ENCODE assay signal across 17 cellular contexts in genomic region chr20:31824125-31824485, GRCh38. TPM values are rescaled to one million over a fixed set of nuclear protein-coding genes. Genes with fewer than 3 reads are reported as not detected.
DNase-seq lines count a peak whose midpoint lies in the region; ATAC-seq, FAIRE-seq and TF ChIP-seq lines count a peak whose summit lies in the region.
"Had no signal": no experiment of that assay in that cellular context is flagged by ENCODE, and none has a peak within 500 bp of the region (broad histone marks: within the 10 kb centered on the region; RNA-seq: fewer than 3 reads in every experiment).

No MANE protein-coding gene starts in this region.

- H3K4me2 ChIP-seq in A549 (no peak overlapping the region), KMS-11 (no peak overlapping the region; the same call in 1 of the 2 replicates), astrocyte (ENCODE audit: low read length) (peak overlapping the region; percentile 72), mesenchymal stem cell (ENCODE audit: low read length, poor library complexity, severe bottlenecking) (no peak overlapping the region)

- H4K8ac ChIP-seq in mesenchymal stem cell (ENCODE audit: low read length) = no peak overlapping the region

- H3K23ac ChIP-seq in mesenchymal stem cell (ENCODE audit: low read length in 2 of 2) = no peak overlapping the region

- TF ChIP-seq RAD21 in A549 (conservative IDR thresholded peaks at IDR 0.05 in 1 of 2, IDR thresholded peaks at IDR 0.05 in 1 of 2) = no peak

- no peak overlapping the region for H2BK120ac ChIP-seq in mesenchymal stem cell (ENCODE audit: low read depth, low read length)

- H3K27me3 Mint-ChIP-seq in astrocyte (ENCODE audit: low read depth, unreplicated experiment) = peaks cover 28% of the 10 kb centered on the region

- H3K27me3 ChIP-seq in KMS-11 (ENCODE audit: insufficient read depth, low read depth) (peaks cover 5% of the 10 kb centered on the region; the same call in 1 of the 2 replicates), astrocyte (ENCODE audit: insufficient read depth, low read length) (peaks cover 2% of the 10 kb centered on the region), mesenchymal stem cell (ENCODE audit: control insufficient read depth in 1 of 2, insufficient read depth in 1 of 2, low read length in 2 of 2) (peaks cover 22 to 69% of the 10 kb centered on the region in 2 experiments)

- no peak overlapping the region for H3K18ac ChIP-seq in mesenchymal stem cell (ENCODE audit: low read depth in 1 of 2, low read length in 2 of 2)

- H3K27ac ChIP-seq in A549 (peak overlapping the region; percentile 22 to 68; a peak in 3 of 6 replicates), KMS-11 (no peak overlapping the region), astrocyte (ENCODE audit: low read depth, low read length) (no peak overlapping the region), mesenchymal stem cell (ENCODE audit: low read length, poor library complexity, severe bottlenecking) (no peak overlapping the region)

- WGBS in A549 (ENCODE audit: missing lambda C conversion rate) = 73% methylated on average over 4 of the region's 4 CpGs
- 89% methylated on average over 4 of the region's 4 CpGs for WGBS in mesenchymal stem cell

- no peak overlapping the region for H3K4ac ChIP-seq in mesenchymal stem cell (ENCODE audit: low read depth in 1 of 2, low read length in 2 of 2)

- H2BK12ac ChIP-seq in mesenchymal stem cell (ENCODE audit: low read length in 2 of 2) = no peak overlapping the region

- no peak for TF ChIP-seq EP300 in A549 (IDR thresholded peaks at IDR 0.05)

- no peaks in the 10 kb centered on the region for H3K36me3 ChIP-seq in KMS-11 (ENCODE audit: insufficient read depth)
- no peaks in the 10 kb centered on the region for H3K36me3 ChIP-seq in astrocyte (ENCODE audit: insufficient read depth, low read length)
- no peaks in the 10 kb centered on the region for H3K36me3 ChIP-seq in mesenchymal stem cell (ENCODE audit: control insufficient read depth in 1 of 2, insufficient read depth in 2 of 2, low read depth in 1 of 2, low read length in 2 of 2)

- H2BK15ac ChIP-seq in mesenchymal stem cell (ENCODE audit: low read depth, poor library complexity, severe bottlenecking) = no peak overlapping the region

- no peaks in the 10 kb centered on the region for H3K9me3 Mint-ChIP-seq in astrocyte (ENCODE audit: unreplicated experiment)
- H3K9me3 Mint-ChIP-seq: HFFc6 had no signal

- CTCF ChIA-PET in A549 (lab: Yijun Ruan, JAX) = interaction anchor here (1.2 to 6.8 kb wide), 17 partner anchors 10 to 282 kb away, joined by 3 to 133 read pairs (median 10); partner anchors contain the start of genes FOXS1 and PDRG1

- no peak for FAIRE-seq in A549 (lab: Jason Lieb, UNC)
- FAIRE-seq in astrocyte (lab: Jason Lieb, UNC) = no peak
- FAIRE-seq: A204.1, H54 had no signal

- H3K79me1 ChIP-seq in mesenchymal stem cell (replicated peaks; ENCODE audit: low read length, poor library complexity, severe bottlenecking) = no peaks in the 10 kb centered on the region

- H3K36me3 Mint-ChIP-seq in astrocyte (ENCODE audit: low read depth, unreplicated experiment) = peaks cover 2% of the 10 kb centered on the region

- TF ChIP-seq CTCF in A549 (IDR thresholded peaks at IDR 0.05) (no peak), KMS-11 (conservative IDR thresholded peaks at IDR 0.05; ENCODE audit: low read depth, low read length) (no peak), astrocyte (IDR thresholded peaks at IDR 0.05; ENCODE audit: insufficient read depth, low read depth, low read length) (no peak)

- no peak for TF ChIP-seq POLR2A in A549 (IDR thresholded peaks at IDR 0.05; ENCODE audit: low read length)

- peak overlapping the region; percentile 13 for H2AK5ac ChIP-seq in mesenchymal stem cell (ENCODE audit: low read length, severe bottlenecking)

- no peak overlapping the region for H3K14ac ChIP-seq in mesenchymal stem cell (ENCODE audit: low read length in 2 of 2)

- H4K20me1 ChIP-seq in KMS-11 (ENCODE audit: insufficient read depth) = no peaks in the 10 kb centered on the region
- H4K20me1 ChIP-seq in astrocyte (ENCODE audit: insufficient read depth, low read length) = no peaks in the 10 kb centered on the region

- no peaks in the 10 kb centered on the region for H3K79me2 ChIP-seq in KMS-11 (ENCODE audit: insufficient read depth, low read depth)
- H3K79me2 ChIP-seq in astrocyte (ENCODE audit: insufficient read depth, low read length) = no peaks in the 10 kb centered on the region

- peaks cover 10% of the 10 kb centered on the region for H3K4me1 Mint-ChIP-seq in astrocyte (ENCODE audit: low read depth, unreplicated experiment)

- POLR2A ChIA-PET in A549 (lab: Yijun Ruan, JAX) = no interaction called here

- no peak overlapping the region for H3K9ac ChIP-seq in KMS-11
- H3K9ac ChIP-seq in astrocyte (ENCODE audit: low read length) = peak overlapping the region; percentile 43
- no peak overlapping the region for H3K9ac ChIP-seq in mesenchymal stem cell (ENCODE audit: low read length)

- no peak overlapping the region for H2BK5ac ChIP-seq in mesenchymal stem cell (ENCODE audit: low read depth, low read length, poor library complexity, severe bottlenecking)

- H2AFZ ChIP-seq in KMS-11 (ENCODE audit: low read depth) (peak overlapping the region; percentile 47; the same call in 1 of the 2 replicates), astrocyte (ENCODE audit: low read depth, low read length) (peak overlapping the region; percentile 62), mesenchymal stem cell (ENCODE audit: low read depth, low read length) (no peak overlapping the region)

- ATAC-seq in A549 = no peak
- ATAC-seq in HG03439 (IDR thresholded peaks at IDR 0.05; ENCODE audit: unreplicated experiment) = no peak

- DNase-seq in A549 (ENCODE audit: low read depth in 1 of 2, low spot score in 1 of 2) = no peak
- DNase-seq in astrocyte (ENCODE audit: low read depth) = no peak
- no peak for DNase-seq in mesenchymal stem cell
- DNase-seq in pons (ENCODE audit: low spot score) = no peak
- DNase-seq in NCI-H1694 (lab: John Stamatoyannopoulos, UW) = no peak
- no peak for DNase-seq in globus pallidus (ENCODE audit: low spot score)
- DNase-seq: DMS79, HFFc6, NCI-H1048, NCI-H1436 treated with DMSO at 0.1 percent for 48 hours, NCI-H2081 had no signal

- H3K4me1 ChIP-seq in A549 (peaks cover 23% of the 10 kb centered on the region; the same call in 2 of the 3 replicates), KMS-11 (ENCODE audit: low read depth, poor library complexity, severe bottlenecking) (peaks cover 20% of the 10 kb centered on the region), astrocyte (ENCODE audit: insufficient read depth, low read length) (peaks cover 26% of the 10 kb centered on the region), mesenchymal stem cell (ENCODE audit: control insufficient read depth, insufficient read depth, low read depth, low read length) (peaks cover 26% of the 10 kb centered on the region)

- H3K4me3 Mint-ChIP-seq in astrocyte (ENCODE audit: unreplicated experiment) = no peak overlapping the region
- H3K4me3 Mint-ChIP-seq: HFFc6 had no signal

- no peak overlapping the region for H3K4me3 ChIP-seq in A549
- H3K4me3 ChIP-seq in KMS-11 (IDR thresholded peaks at IDR 0.05; ENCODE audit: insufficient read depth, low read depth, low read length) = no peak overlapping the region
- no peak overlapping the region for H3K4me3 ChIP-seq in astrocyte (ENCODE audit: insufficient read depth, low read depth, low read length)
- no peak overlapping the region for H3K4me3 ChIP-seq in mesenchymal stem cell (ENCODE audit: insufficient read depth in 1 of 2, low read depth in 1 of 2, low read length in 2 of 2)

- no peak overlapping the region for H4K91ac ChIP-seq in mesenchymal stem cell (ENCODE audit: low read length)

- H3K27ac Mint-ChIP-seq in astrocyte (ENCODE audit: unreplicated experiment) = peak overlapping the region; percentile 67

- no peaks in the 10 kb centered on the region for H3K9me3 ChIP-seq in A549
- no peaks in the 10 kb centered on the region for H3K9me3 ChIP-seq in astrocyte (ENCODE audit: insufficient read depth, low read depth, low read length)
- H3K9me3 ChIP-seq in mesenchymal stem cell (ENCODE audit: control insufficient read depth, low read length) = no peaks in the 10 kb centered on the region

TF ChIP-seq in A549, 52 proteins besides CTCF, POLR2A, EP300 and RAD21 (continues in another document):
- no peak for TF ChIP-seq EHMT2 (IDR thresholded peaks at IDR 0.05; ENCODE audit: low read depth)

RNA-seq across cellular contexts. Expression of gene MYLK2, which starts 4.9 kb away (rescaled TPM):
- polyA plus RNA-seq in A549 (2011; rRNA removed) (0.09 and 0.20 TPM in 2 replicates), A549 (2017; fragmentation: RNase III; extraction: RNeasy Plus Mini Kit Qiagen cat#74134 plus additional on column Dnase treatment) (0.36 to 0.63 TPM (median 0.51 TPM) in 3 replicates)
- polyA plus RNA-seq in A549 (2012; cell fraction: cytosol; rRNA removed) = 0.53 and 0.70 TPM in 2 replicates
- polyA plus RNA-seq in A549 (2012; cell fraction: nucleus; rRNA removed) = 3.9 and 4.1 TPM in 2 replicates
- 0.21 and 0.34 TPM in 2 replicates for polyA minus RNA-seq in A549 (2011; rRNA and poly(A)+ RNA removed)
- 2.1 and 3.1 TPM in 2 replicates for total RNA-seq in astrocyte
- 0.06 TPM for polyA plus RNA-seq in mesenchymal stem cell (2013, experiment 1 of 2)
- polyA plus RNA-seq in mesenchymal stem cell (2013, experiment 2 of 2) = 0.04 TPM

RNA-seq across cellular contexts. Expression of gene FOXS1, which starts 21.3 kb away (rescaled TPM):
- polyA plus RNA-seq in A549 (2011; rRNA removed) = 1.0 and 1.5 TPM in 2 replicates
- polyA plus RNA-seq in A549 (2012; cell fraction: cytosol; rRNA removed) = 1.5 and 3.0 TPM in 2 replicates
- polyA plus RNA-seq in A549 (2012; cell fraction: nucleus; rRNA removed) = 3.0 and 4.0 TPM in 2 replicates
- polyA plus RNA-seq in A549 (2017; fragmentation: RNase III; extraction: RNeasy Plus Mini Kit Qiagen cat#74134 plus additional on column Dnase treatment) = 1.9 to 3.7 TPM (median 3.4 TPM) in 3 replicates
- 0.83 and 1.8 TPM in 2 replicates for polyA minus RNA-seq in A549 (2011; rRNA and poly(A)+ RNA removed)
- total RNA-seq in astrocyte = 26.0 and 37.1 TPM in 2 replicates
- 0.23 TPM for polyA plus RNA-seq in mesenchymal stem cell (2013, experiment 1 of 2)
- polyA plus RNA-seq in mesenchymal stem cell (2013, experiment 2 of 2) = 0.26 TPM
- total RNA-seq: HFFc6, MCF 10A, OCI-LY7 had no signal

RNA-seq across cellular contexts. Expression of gene DUSP15, which starts 46.2 kb away (rescaled TPM):
- polyA plus RNA-seq in A549 (2011; rRNA removed) (0.46 and 0.53 TPM in 2 replicates), A549 (2017; fragmentation: RNase III; extraction: RNeasy Plus Mini Kit Qiagen cat#74134 plus additional on column Dnase treatment) (0.70 to 1.3 TPM (median 0.96 TPM) in 3 replicates)
- polyA plus RNA-seq in A549 (2012; cell fraction: cytosol; rRNA removed) = 0.53 and 1.1 TPM in 2 replicates
- polyA plus RNA-seq in A549 (2012; cell fraction: nucleus; rRNA removed) = 0.76 and 1.00 TPM in 2 replicates
- 0.29 TPM in 1 of 2 replicates, not detected in the other for polyA minus RNA-seq in A549 (2011; rRNA and poly(A)+ RNA removed)
- 1.2 and 3.1 TPM in 2 replicates for total RNA-seq in astrocyte
- 0.10 TPM for polyA plus RNA-seq in mesenchymal stem cell (2013, experiment 1 of 2)
- 0.11 TPM for polyA plus RNA-seq in mesenchymal stem cell (2013, experiment 2 of 2)
- total RNA-seq: HFFc6, MCF 10A had no signal

RNA-seq across cellular contexts. Expression of gene TTLL9, which starts 46.3 kb away (rescaled TPM):
- polyA plus RNA-seq in A549 (2011; rRNA removed) (0.06 and 0.08 TPM in 2 replicates), A549 (2017; fragmentation: RNase III; extraction: RNeasy Plus Mini Kit Qiagen cat#74134 plus additional on column Dnase treatment) (0.04 to 0.24 TPM (median 0.15 TPM) in 3 replicates)
- 0.04 TPM in 2 replicates for polyA plus RNA-seq in A549 (2012; cell fraction: cytosol; rRNA removed)
- 0.02 and 0.16 TPM in 2 replicates for polyA plus RNA-seq in A549 (2012; cell fraction: nucleus; rRNA removed)
- 0.12 and 0.63 TPM in 2 replicates for polyA minus RNA-seq in A549 (2011; rRNA and poly(A)+ RNA removed)
- 0.34 and 0.41 TPM in 2 replicates for total RNA-seq in astrocyte
- not detected for polyA plus RNA-seq in mesenchymal stem cell (2013, experiment 1 of 2)
- polyA plus RNA-seq in mesenchymal stem cell (2013, experiment 2 of 2) = 0.03 TPM
- total RNA-seq: HFFc6, OCI-LY7 had no signal

Comparison
In these comparisons a context has a peak if more than half of its experiments do, and no peak if none do; other contexts are left out.
1. H3K27ac ChIP-seq: peak in A549 (2 of 2); none in KMS-11 (single experiment), astrocyte (single experiment) and mesenchymal stem cell (single experiment).